ENCODE assay signal across 8 cellular contexts in the genomic region with DNA sequence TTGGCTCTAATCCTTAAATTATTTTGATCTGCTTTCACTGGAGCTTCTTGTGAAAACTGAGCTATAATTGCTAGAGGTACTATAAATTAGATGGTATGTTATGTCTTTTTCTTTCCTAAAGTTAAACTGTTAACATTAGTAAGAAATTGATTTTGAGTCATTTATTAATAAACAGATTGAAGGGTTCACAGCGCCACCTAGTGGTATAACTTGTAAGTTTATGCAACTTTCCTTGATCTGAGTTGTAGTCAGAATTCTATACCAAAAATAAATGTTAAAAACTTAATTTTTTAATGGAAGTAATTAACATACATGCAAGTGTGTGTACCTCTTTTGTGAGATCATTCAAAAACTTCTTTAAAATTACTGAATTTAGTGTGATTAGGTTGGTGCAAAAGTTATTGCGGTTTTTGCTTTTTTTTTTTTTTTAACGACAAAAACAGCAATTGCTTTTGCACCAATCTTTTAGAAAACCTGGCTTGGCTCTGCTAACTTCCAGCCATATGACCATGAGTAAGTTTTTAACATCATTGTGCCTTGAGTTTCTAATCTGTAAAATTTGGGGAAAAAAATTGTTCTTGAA.
DNase-seq lines count a peak whose midpoint lies in the region; ATAC-seq, FAIRE-seq and TF ChIP-seq lines count a peak whose summit lies in the region.

No MANE protein-coding gene starts in this region.

- H3K36me3 Mint-ChIP-seq in Calu3 (ENCODE audit: insufficient read depth, unreplicated experiment) = no peaks in the 10 kb centered on the region
- no peaks in the 10 kb centered on the region for H3K36me3 Mint-ChIP-seq in astrocyte (ENCODE audit: low read depth, unreplicated experiment)

- DNase-seq in A172 (ENCODE audit: low spot score) = peak; percentile 23
- peak; percentile 27 for DNase-seq in Calu3
- peak; percentile 12 for DNase-seq in NCI-H1092 (lab: John Stamatoyannopoulos, UW)
- peak; percentile 22 for DNase-seq in astrocyte (ENCODE audit: low read depth)
- peak; percentile 9 for DNase-seq in kidney glomerular epithelial cell (lab: John Stamatoyannopoulos, UW)
- DNase-seq in activated CD4-positive, CD25-positive, alpha-beta regulatory T cell treated with anti-CD3 and anti-CD28 coated beads, Interleukin-2, amount 50 U/mL, for 72 hours = no peak
- DNase-seq in left colon = no peak

- H2AFZ ChIP-seq in astrocyte (ENCODE audit: low read depth, low read length) = no peak overlapping the region

- no peak overlapping the region for H3K27ac ChIP-seq in astrocyte (ENCODE audit: low read depth, low read length)

- CTCF ChIA-PET in Calu3 (lab: Charles Lee) = no interaction called here

- no peaks in the 10 kb centered on the region for H3K4me1 Mint-ChIP-seq in Calu3 (ENCODE audit: low read depth, unreplicated experiment)
- peaks cover 3% of the 10 kb centered on the region for H3K4me1 Mint-ChIP-seq in astrocyte (ENCODE audit: low read depth, unreplicated experiment)

- H4K20me1 ChIP-seq in astrocyte (ENCODE audit: insufficient read depth, low read length) = no peaks in the 10 kb centered on the region

- no peaks in the 10 kb centered on the region for H3K4me1 ChIP-seq in astrocyte (ENCODE audit: insufficient read depth, low read length)

- ATAC-seq in HG03342 (IDR thresholded peaks at IDR 0.05; ENCODE audit: unreplicated experiment) (no peak), left colon (no peak)

- H3K27ac Mint-ChIP-seq in Calu3 (ENCODE audit: unreplicated experiment) (no peak overlapping the region), astrocyte (ENCODE audit: unreplicated experiment) (no peak overlapping the region)

- BruUV-seq in Calu3 (replicated peaks; lab: Mats Ljungman, UMichigan) = no TSS peak

- peak; percentile 25 for TF ChIP-seq CTCF in Calu3 (IDR thresholded peaks at IDR 0.05; ENCODE audit: unreplicated experiment)
- TF ChIP-seq CTCF in astrocyte (IDR thresholded peaks at IDR 0.05; ENCODE audit: insufficient read depth, low read depth, low read length) = peak; percentile 50

- no peak overlapping the region for H3K9ac ChIP-seq in astrocyte (ENCODE audit: low read length)

- H3K9me3 Mint-ChIP-seq in Calu3 (ENCODE audit: low read depth, unreplicated experiment) (no peaks in the 10 kb centered on the region), astrocyte (ENCODE audit: unreplicated experiment) (no peaks in the 10 kb centered on the region)

- no peaks in the 10 kb centered on the region for H3K27me3 ChIP-seq in astrocyte (ENCODE audit: insufficient read depth, low read length)

- H3K27me3 Mint-ChIP-seq in Calu3 (ENCODE audit: unreplicated experiment) = peaks cover 14% of the 10 kb centered on the region
- H3K27me3 Mint-ChIP-seq in astrocyte (ENCODE audit: low read depth, unreplicated experiment) = peaks cover 3% of the 10 kb centered on the region

- no peak overlapping the region for H3K4me3 ChIP-seq in astrocyte (ENCODE audit: insufficient read depth, low read depth, low read length)

- no peaks in the 10 kb centered on the region for H3K79me2 ChIP-seq in astrocyte (ENCODE audit: insufficient read depth, low read length)

- no peaks in the 10 kb centered on the region for H3K9me3 ChIP-seq in astrocyte (ENCODE audit: insufficient read depth, low read depth, low read length)

- no peak for FAIRE-seq in astrocyte (lab: Jason Lieb, UNC)

- H3K4me3 Mint-ChIP-seq in Calu3 (ENCODE audit: low read depth, unreplicated experiment) (no peak overlapping the region), astrocyte (ENCODE audit: unreplicated experiment) (no peak overlapping the region)

- no peak overlapping the region for H3K4me2 ChIP-seq in astrocyte (ENCODE audit: low read length)

- no peaks in the 10 kb centered on the region for H3K36me3 ChIP-seq in astrocyte (ENCODE audit: insufficient read depth, low read length)

- intact Hi-C loops in Calu3 (cut with micrococcal nuclease; ENCODE audit: unreplicated experiment) = loop anchor here (10.0 kb wide), 1 partner anchor 309 kb away; no protein-coding TSS in a partner anchor
- intact Hi-C loops in left colon (cut with DNase I, micrococcal nuclease) = no loop called here

Comparison
In these comparisons a context has a peak if more than half of its experiments do, and no peak if none do; other contexts are left out.
1. DNase-seq: peak in A172 (single experiment), Calu3 (single experiment), NCI-H1092 (single experiment), astrocyte (single experiment) and kidney glomerular epithelial cell (single experiment); none in activated CD4-positive, CD25-positive, alpha-beta regulatory T cell treated with anti-CD3 and anti-CD28 coated beads, Interleukin-2, amount 50 U/mL, for 72 hours (single experiment) and left colon (0 of 2).